15 cellular contexts compared by ENCODE assay signal in genomic region chr5:159820692-159821091, GRCh38.
A peak's percentile ranks its signal among the peaks of the same experiment; 100 is the strongest.
DNase-seq lines count a peak whose midpoint lies in the region; ATAC-seq and TF ChIP-seq lines count a peak whose summit lies in the region.
"Had no signal": no experiment of that assay in that cellular context is flagged by ENCODE, and none has a peak within 500 bp of the region (broad histone marks: within the 10 kb centered on the region; RNA-seq: fewer than 3 reads in every experiment).

No MANE protein-coding gene starts in this region.

- H3K4me3 ChIP-seq in PC-3 (ENCODE audit: low read length) (no peak overlapping the region), adipocyte (ENCODE audit: low read length) (no peak overlapping the region), gastrocnemius medialis (no peak overlapping the region), upper lobe of right lung (no peak overlapping the region)
- H3K4me3 ChIP-seq: GM23248 had no signal

- no peaks in the 10 kb centered on the region for H3K79me2 ChIP-seq in PC-3 (ENCODE audit: low read length)

- in situ Hi-C loops in gastrocnemius medialis (cut with MboI; ENCODE audit: low sequenced_read_pairs in 4 of 4): no loop called here

- no peaks in the 10 kb centered on the region for H3K9me3 ChIP-seq in PC-3 (ENCODE audit: low read length)
- no peaks in the 10 kb centered on the region for H3K9me3 ChIP-seq in adipocyte (ENCODE audit: control insufficient read depth, low read length)
- H3K9me3 ChIP-seq in gastrocnemius medialis: no peaks in the 10 kb centered on the region
- no peaks in the 10 kb centered on the region for H3K9me3 ChIP-seq in upper lobe of right lung

- peak overlapping the region; percentile 47; the same call in 1 of the 2 replicates for H3K4me2 ChIP-seq in PC-3 (ENCODE audit: low read length)

- POLR2A ChIA-PET in PC-3 (lab: Charles Lee; ENCODE audit: unreplicated experiment): no interaction called here

- H3K27ac ChIP-seq in PC-3 (ENCODE audit: low read length): peak overlapping the region; percentile 77
- H3K27ac ChIP-seq in gastrocnemius medialis: peak overlapping the region in 3 of 4 donors; percentile 52 to 76 (median 67)
- peak overlapping the region; percentile 60 for H3K27ac ChIP-seq in upper lobe of right lung
- H3K27ac ChIP-seq: GM23248, HL-60 had no signal

- no peak overlapping the region for H3K27ac Mint-ChIP-seq in type B pancreatic cell
- H3K27ac Mint-ChIP-seq: CD8-positive, alpha-beta T cell had no signal

- no peaks in the 10 kb centered on the region for H4K20me1 ChIP-seq in PC-3 (ENCODE audit: low read length)

- CTCF ChIA-PET in PC-3 (lab: Charles Lee): no interaction called here

- no peaks in the 10 kb centered on the region for H3K27me3 ChIP-seq in PC-3 (ENCODE audit: low read length)
- H3K27me3 ChIP-seq in adipocyte (replicated peaks; ENCODE audit: control insufficient read depth, insufficient read depth, low read length): no peaks in the 10 kb centered on the region
- H3K27me3 ChIP-seq in gastrocnemius medialis: no peaks in the 10 kb centered on the region
- no peaks in the 10 kb centered on the region for H3K27me3 ChIP-seq in upper lobe of right lung

- H3K36me3 Mint-ChIP-seq in type B pancreatic cell: no peaks in the 10 kb centered on the region
- H3K36me3 Mint-ChIP-seq: CD14-positive monocyte; CD8-positive, alpha-beta T cell had no signal

- H3K4me1 ChIP-seq in PC-3 (ENCODE audit: insufficient read depth, low read length): peaks cover 36% of the 10 kb centered on the region
- peaks cover 45% of the 10 kb centered on the region for H3K4me1 ChIP-seq in adipocyte (ENCODE audit: control insufficient read depth, insufficient read depth, low read length)
- H3K4me1 ChIP-seq in gastrocnemius medialis: peaks cover 27 to 45% of the 10 kb centered on the region in 2 donors
- H3K4me1 ChIP-seq in upper lobe of right lung: peaks cover 28% of the 10 kb centered on the region

- TF ChIP-seq CTCF in PC-3 (conservative IDR thresholded peaks at IDR 0.05; ENCODE audit: low read depth, low read length) (no peak), gastrocnemius medialis (IDR thresholded peaks at IDR 0.05 in 4 of 5, conservative IDR thresholded peaks at IDR 0.05 in 1 of 5) (no peak), upper lobe of right lung (IDR thresholded peaks at IDR 0.05) (no peak), type B pancreatic cell (conservative IDR thresholded peaks at IDR 0.05) (no peak)

- H3K9me3 Mint-ChIP-seq in type B pancreatic cell: no peaks in the 10 kb centered on the region
- H3K9me3 Mint-ChIP-seq: CD14-positive monocyte; CD8-positive, alpha-beta T cell had no signal

- peaks cover 10% of the 10 kb centered on the region for H3K4me1 Mint-ChIP-seq in type B pancreatic cell (ENCODE audit: unreplicated experiment)
- H3K4me1 Mint-ChIP-seq: CD14-positive monocyte had no signal

- no peak overlapping the region for H3K4me3 Mint-ChIP-seq in type B pancreatic cell
- H3K4me3 Mint-ChIP-seq: CD14-positive monocyte; CD8-positive, alpha-beta T cell had no signal

- DNase-seq in PC-3 (no peak), adipocyte (ENCODE audit: low read depth) (no peak), gastrocnemius medialis (no peak), upper lobe of right lung (no peak), type B pancreatic cell (ENCODE audit: extremely low spot score, unreplicated experiment) (no peak), AG08395 (ENCODE audit: low spot score) (no peak)
- DNase-seq in stimulated activated CD4-positive, alpha-beta T cell treated with anti-CD3 and anti-CD28 coated beads, Interleukin-4, amount 100 ng/mL, for 1 hour: no peak
- DNase-seq: CD8-positive, alpha-beta T cell; COR-L47; DMS153; DMS79 treated with DMSO at 0.1 percent for 48 hours; H7 had no signal

- ATAC-seq in PC-3 (no peak), gastrocnemius medialis (no peak), upper lobe of right lung (no peak)
- ATAC-seq: CD8-positive, alpha-beta T cell had no signal

- intact Hi-C loops in PC-3 (cut with micrococcal nuclease) (loop anchor here (10.0 kb wide), 1 partner anchor 306 kb away; no protein-coding TSS in a partner anchor), gastrocnemius medialis (cut with DNase I; ENCODE audit: low total_unique reads) (no loop called here), upper lobe of right lung (cut with DNase I) (no loop called here)

- no TSS peak for BruUV-seq in PC-3 (replicated peaks; lab: Mats Ljungman, UMichigan)

- no peak overlapping the region for H3K9ac ChIP-seq in PC-3 (ENCODE audit: low read length)
- peak overlapping the region; percentile 65 for H3K9ac ChIP-seq in adipocyte (ENCODE audit: low read length)
- H3K9ac ChIP-seq: GM23248 had no signal

- H3F3A ChIP-seq in PC-3 (ENCODE audit: low read length, unreplicated experiment): no peaks in the 10 kb centered on the region

- no peaks in the 10 kb centered on the region for H3K36me3 ChIP-seq in PC-3 (ENCODE audit: low read depth, low read length)
- H3K36me3 ChIP-seq in adipocyte (ENCODE audit: control insufficient read depth, insufficient read depth, low read length, severe bottlenecking): no peaks in the 10 kb centered on the region
- H3K36me3 ChIP-seq in gastrocnemius medialis: no peaks in the 10 kb centered on the region
- H3K36me3 ChIP-seq in upper lobe of right lung: no peaks in the 10 kb centered on the region

- H2AFZ ChIP-seq in PC-3 (ENCODE audit: low read length): no peak overlapping the region
- H2AFZ ChIP-seq: GM23248 had no signal

- H3K9me2 ChIP-seq in PC-3 (replicated peaks; ENCODE audit: low read length): no peaks in the 10 kb centered on the region

- TF ChIP-seq POLR2A in gastrocnemius medialis (IDR thresholded peaks at IDR 0.05): no peak

- H3K27me3 Mint-ChIP-seq in type B pancreatic cell: peaks cover 11% of the 10 kb centered on the region
